8 cellular contexts compared by ENCODE assay signal in genomic region chr4:26860922-26861433, GRCh38. TPM values are rescaled to one million over a fixed set of nuclear protein-coding genes. Genes with fewer than 3 reads are reported as not detected.
DNase-seq lines count a peak whose midpoint lies in the region; ATAC-seq and TF ChIP-seq lines count a peak whose summit lies in the region.

No MANE protein-coding gene starts in this region.

- POLR2A ChIA-PET in naive thymus-derived CD8-positive, alpha-beta T cell (lab: Charles Lee), result interaction anchor here (0.7 to 5.8 kb wide), 27 partner anchors 8 to 1548 kb away, joined by 3 to 180 read pairs (median 6); partner anchors contain the start of genes TBC1D19 and ZCCHC4

- no peaks in the 10 kb centered on the region for H3K27me3 ChIP-seq in tibial nerve

- H3K9me3 Mint-ChIP-seq in activated T-cell treated with anti-CD3 and anti-CD28 coated beads, Interleukin-2, amount 50 U/mL, for 4 hours, result no peaks in the 10 kb centered on the region
- no peaks in the 10 kb centered on the region for H3K9me3 Mint-ChIP-seq in naive thymus-derived CD8-positive, alpha-beta T cell

- no peaks in the 10 kb centered on the region for H3K36me3 Mint-ChIP-seq in activated T-cell treated with anti-CD3 and anti-CD28 coated beads, Interleukin-2, amount 50 U/mL, for 4 hours (ENCODE audit: insufficient read depth)
- peaks cover 0 to 4% (median 2%) of the 10 kb centered on the region in 3 donors for H3K36me3 Mint-ChIP-seq in naive thymus-derived CD8-positive, alpha-beta T cell

- peak overlapping the region; percentile 99 for H3K4me3 Mint-ChIP-seq in activated T-cell treated with anti-CD3 and anti-CD28 coated beads, Interleukin-2, amount 50 U/mL, for 4 hours
- peak overlapping the region; percentile 92 to 100 (median 98) for H3K4me3 Mint-ChIP-seq in naive thymus-derived CD8-positive, alpha-beta T cell

- no peaks in the 10 kb centered on the region for H3K27me3 Mint-ChIP-seq in activated T-cell treated with anti-CD3 and anti-CD28 coated beads, Interleukin-2, amount 50 U/mL, for 4 hours (ENCODE audit: low read depth)
- no peaks in the 10 kb centered on the region for H3K27me3 Mint-ChIP-seq in naive thymus-derived CD8-positive, alpha-beta T cell

- peak overlapping the region; percentile 62 to 98 (median 79) for H3K4me3 ChIP-seq in tibial nerve

- TF ChIP-seq EP300 in tibial nerve (IDR thresholded peaks at IDR 0.05), result no peak

- peak overlapping the region in 9 of 10 donors; percentile 97 to 99 (median 99) for H3K27ac Mint-ChIP-seq in naive thymus-derived CD8-positive, alpha-beta T cell

- peak overlapping the region; percentile 85 to 97 (median 93) for H3K27ac ChIP-seq in tibial nerve

- H3K9me3 ChIP-seq in tibial nerve, result no peaks in the 10 kb centered on the region

- ATAC-seq in HG02938 (IDR thresholded peaks at IDR 0.05; ENCODE audit: unreplicated experiment), result peak; percentile 22
- peak; percentile 13 to 19 for ATAC-seq in activated T-cell treated with anti-CD3 and anti-CD28 coated beads, Interleukin-2, amount 50 U/mL, for 4 hours
- ATAC-seq in naive thymus-derived CD8-positive, alpha-beta T cell, result peak; percentile 21 to 28

- TF ChIP-seq POLR2A in erythroblast (IDR thresholded peaks at IDR 0.05; ENCODE audit: low read length), result no peak
- no peak for TF ChIP-seq POLR2A in tibial nerve (IDR thresholded peaks at IDR 0.05)

- no peak for TF ChIP-seq CTCF in tibial nerve (IDR thresholded peaks at IDR 0.05)

- peaks cover 60% of the 10 kb centered on the region for H3K4me1 Mint-ChIP-seq in activated T-cell treated with anti-CD3 and anti-CD28 coated beads, Interleukin-2, amount 50 U/mL, for 4 hours (ENCODE audit: low read depth)
- H3K4me1 Mint-ChIP-seq in naive thymus-derived CD8-positive, alpha-beta T cell, result peaks cover 30 to 77% (median 70%) of the 10 kb centered on the region in 4 donors

- H3K4me1 ChIP-seq in tibial nerve, result peaks cover 0 to 60% (median 33%) of the 10 kb centered on the region in 4 donors

- H3K36me3 ChIP-seq in tibial nerve, result no peaks in the 10 kb centered on the region

- DNase-seq in SIG-M5 treated with dmso at 0.1 percent for 504 hours (lab: John Stamatoyannopoulos, UW; ENCODE audit: unreplicated experiment), result peak; percentile 44
- no peak for DNase-seq in SIG-M5 (lab: John Stamatoyannopoulos, UW)
- peak; percentile 68 for DNase-seq in NCI-H748 (lab: John Stamatoyannopoulos, UW; ENCODE audit: unreplicated experiment)
- DNase-seq in activated T-cell treated with anti-CD3 and anti-CD28 coated beads, Interleukin-2, amount 50 U/mL, for 4 hours, result peak; percentile 40
- DNase-seq in erythroblast (lab: John Stamatoyannopoulos, UW), result peak; percentile 74 to 79
- DNase-seq in naive thymus-derived CD8-positive, alpha-beta T cell, result peak; percentile 38 to 73 (median 62)
- no peak for DNase-seq in tibial nerve (ENCODE audit: low spot score in 2 of 2)

- WGBS in tibial nerve, 2 donors, result 0 to 1% methylated on average over 20 to 25 of the region's 70 CpGs

RNA-seq across cellular contexts. Expression of gene STIM2, which starts 0.3 kb away (rescaled TPM):
- 10 to 100 TPM; 26.9 to 30.7 (median 29.8) TPM for total RNA-seq in activated T-cell treated with anti-CD3 and anti-CD28 coated beads, Interleukin-2, amount 50 U/mL, for 4 hours
- 100 to 1,000 TPM; 105 TPM for total RNA-seq in naive thymus-derived CD8-positive, alpha-beta T cell
- 10 to 100 TPM; 22.2 to 35.4 (median 33.0) TPM for polyA plus RNA-seq in naive thymus-derived CD8-positive, alpha-beta T cell
- total RNA-seq in tibial nerve, result 10 to 100 TPM; 20.1 to 26.2 (median 21.8) TPM

Comparison
In these comparisons a context has a peak if more than half of its experiments do, and no peak if none do; other contexts are left out.
1. DNase-seq: peak in SIG-M5 treated with dmso at 0.1 percent for 504 hours (single experiment), NCI-H748 (single experiment), activated T-cell treated with anti-CD3 and anti-CD28 coated beads, Interleukin-2, amount 50 U/mL, for 4 hours (single experiment), erythroblast (2 of 2) and naive thymus-derived CD8-positive, alpha-beta T cell (10 of 10); none in SIG-M5 (single experiment) and tibial nerve (0 of 2).
2. Peak in every context shown above with its lines, with median percentiles within 50 percentile points of each other: ATAC-seq.